ENCODE assay signal across 8 cellular contexts in the genomic region with DNA sequence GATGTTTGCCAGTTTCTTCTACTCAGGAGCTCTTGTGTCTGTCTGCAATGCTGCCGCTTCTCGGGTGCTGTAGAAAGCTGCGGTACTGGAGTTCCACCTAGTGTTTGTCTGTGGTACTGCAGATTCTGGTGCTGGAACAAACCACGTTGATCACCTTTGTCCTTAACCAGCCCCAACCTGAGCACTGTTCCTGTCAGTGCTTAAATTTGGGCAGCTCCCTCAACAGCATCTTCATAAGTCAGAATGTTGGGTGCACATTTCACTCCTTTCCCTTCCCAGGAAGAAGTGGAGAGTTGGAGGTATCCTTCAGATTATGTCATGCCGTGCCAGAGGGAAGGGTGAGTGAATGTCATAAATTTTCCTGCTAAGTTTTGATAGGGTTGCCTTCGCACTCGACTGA. TPM values are rescaled to one million over a fixed set of nuclear protein-coding genes. Genes with fewer than 3 reads are reported as not detected.
DNase-seq lines count a peak whose midpoint lies in the region; ATAC-seq and TF ChIP-seq lines count a peak whose summit lies in the region.

No MANE protein-coding gene starts in this region.

- CTCF ChIA-PET in CD4-positive, alpha-beta memory T cell (lab: Charles Lee; ENCODE audit: partially characterized antibody): interaction anchor here (0.7 to 6.9 kb wide), 21 partner anchors 9 to 877 kb away, joined by 3 to 75 read pairs (median 3); a partner anchor contains a TSS

- TF ChIP-seq CTCF in left ventricle myocardium inferior (IDR thresholded peaks at IDR 0.05; ENCODE audit: borderline replicate concordance): peak; percentile 99

- peak; percentile 62 to 75 (median 72) for DNase-seq in CD4-positive, alpha-beta memory T cell
- peak; percentile 66 for DNase-seq in NCI-H146 (lab: John Stamatoyannopoulos, UW)
- DNase-seq in SW480 (ENCODE audit: low spot score): peak; percentile 73
- DNase-seq in activated naive CD8-positive, alpha-beta T cell treated with anti-CD3 and anti-CD28 coated beads, Interleukin-2, amount 50 U/mL, for 24 hours: peak; percentile 76
- peak; percentile 44 for DNase-seq in left ventricle myocardium inferior
- peak; percentile 68 for DNase-seq in renal cortical epithelial cell (ENCODE audit: low read depth)

- peaks cover 24 to 39% of the 10 kb centered on the region in 2 donors for H3K27me3 Mint-ChIP-seq in CD4-positive, alpha-beta memory T cell
- peaks cover 35% of the 10 kb centered on the region for H3K27me3 Mint-ChIP-seq in activated naive CD8-positive, alpha-beta T cell treated with anti-CD3 and anti-CD28 coated beads, Interleukin-2, amount 50 U/mL, for 24 hours

- H3K4me3 ChIP-seq in CD4-positive, alpha-beta memory T cell (ENCODE audit: low read length in 2 of 2): no peak overlapping the region
- no peak overlapping the region for H3K4me3 ChIP-seq in left ventricle myocardium inferior

- peaks cover under 1 to 18% (median 11%) of the 10 kb centered on the region in 8 donors for H3K9me3 Mint-ChIP-seq in CD4-positive, alpha-beta memory T cell
- H3K9me3 Mint-ChIP-seq in activated naive CD8-positive, alpha-beta T cell treated with anti-CD3 and anti-CD28 coated beads, Interleukin-2, amount 50 U/mL, for 24 hours: peaks cover 6% of the 10 kb centered on the region

- POLR2A ChIA-PET in CD4-positive, alpha-beta memory T cell (lab: Charles Lee; ENCODE audit: partially characterized antibody): interaction anchor here (0.6 to 1.1 kb wide), 3 partner anchors 64 to 435 kb away, joined by 3 to 4 read pairs (median 3); a partner anchor contains a TSS

- intact Hi-C loops in CD4-positive, alpha-beta memory T cell (cut with micrococcal nuclease): loop anchor here (5.0 to 10.0 kb wide), 2 partner anchors 676 to 904 kb away; no protein-coding TSS in a partner anchor
- intact Hi-C loops in left ventricle myocardium inferior (cut with micrococcal nuclease): no loop called here

- H3K27me3 ChIP-seq in CD4-positive, alpha-beta memory T cell (ENCODE audit: insufficient read depth, low read length): no peaks in the 10 kb centered on the region
- peaks cover 55% of the 10 kb centered on the region for H3K27me3 ChIP-seq in left ventricle myocardium inferior (ENCODE audit: low read depth)

- no peak overlapping the region for H3K27ac ChIP-seq in CD4-positive, alpha-beta memory T cell (ENCODE audit: low read depth, low read length)
- no peak overlapping the region for H3K27ac ChIP-seq in left ventricle myocardium inferior (replicated peaks)

- H3K4me3 Mint-ChIP-seq in CD4-positive, alpha-beta memory T cell: no peak overlapping the region
- no peak overlapping the region for H3K4me3 Mint-ChIP-seq in activated naive CD8-positive, alpha-beta T cell treated with anti-CD3 and anti-CD28 coated beads, Interleukin-2, amount 50 U/mL, for 24 hours

- H3K9me3 ChIP-seq in CD4-positive, alpha-beta memory T cell (ENCODE audit: control insufficient read depth in 1 of 2, low read length in 2 of 2): no peaks in the 10 kb centered on the region
- peaks cover 16% of the 10 kb centered on the region for H3K9me3 ChIP-seq in left ventricle myocardium inferior (replicated peaks)

- ATAC-seq in GM21619 (IDR thresholded peaks at IDR 0.05; ENCODE audit: unreplicated experiment) (peak; percentile 64), GM19035 (IDR thresholded peaks at IDR 0.05; ENCODE audit: unreplicated experiment) (no peak)
- peak; percentile 68 for ATAC-seq in activated naive CD8-positive, alpha-beta T cell treated with anti-CD3 and anti-CD28 coated beads, Interleukin-2, amount 50 U/mL, for 24 hours

- H3K36me3 ChIP-seq in CD4-positive, alpha-beta memory T cell (ENCODE audit: insufficient read depth, low read length): no peaks in the 10 kb centered on the region
- no peaks in the 10 kb centered on the region for H3K36me3 ChIP-seq in left ventricle myocardium inferior

- H3K4me1 ChIP-seq in CD4-positive, alpha-beta memory T cell (ENCODE audit: insufficient read depth, low read length): no peaks in the 10 kb centered on the region
- H3K4me1 ChIP-seq in left ventricle myocardium inferior: no peaks in the 10 kb centered on the region

- peaks cover 0 to 6% (median 2%) of the 10 kb centered on the region in 4 donors for H3K4me1 Mint-ChIP-seq in CD4-positive, alpha-beta memory T cell
- no peaks in the 10 kb centered on the region for H3K4me1 Mint-ChIP-seq in activated naive CD8-positive, alpha-beta T cell treated with anti-CD3 and anti-CD28 coated beads, Interleukin-2, amount 50 U/mL, for 24 hours

- H3K36me3 Mint-ChIP-seq in CD4-positive, alpha-beta memory T cell: peaks cover 0 to 6% of the 10 kb centered on the region in 2 donors
- H3K36me3 Mint-ChIP-seq in activated naive CD8-positive, alpha-beta T cell treated with anti-CD3 and anti-CD28 coated beads, Interleukin-2, amount 50 U/mL, for 24 hours (ENCODE audit: low read depth): no peaks in the 10 kb centered on the region

- no peak overlapping the region for H3K27ac Mint-ChIP-seq in CD4-positive, alpha-beta memory T cell
- no peak overlapping the region for H3K27ac Mint-ChIP-seq in activated naive CD8-positive, alpha-beta T cell treated with anti-CD3 and anti-CD28 coated beads, Interleukin-2, amount 50 U/mL, for 24 hours

RNA-seq across cellular contexts. Expression of a gene that starts 48.7 kb away (rescaled TPM):
- total RNA-seq in CD4-positive, alpha-beta memory T cell: not detected
- not detected for polyA plus RNA-seq in CD4-positive, alpha-beta memory T cell
- total RNA-seq in left ventricle myocardium inferior (not detected), renal cortical epithelial cell (not detected in 2 replicates)
